ENCODE assay signal across 8 cellular contexts in genomic region chr22:43996170-43996980, GRCh38. TPM values are rescaled to one million over a fixed set of nuclear protein-coding genes. Genes with fewer than 3 reads are reported as not detected.
DNase-seq lines count a peak whose midpoint lies in the region; TF ChIP-seq lines count a peak whose summit lies in the region.

No MANE protein-coding gene starts in this region.

- H3K9me3 ChIP-seq in mucosa of rectum (ENCODE audit: control insufficient read depth in 2 of 2, low read length in 2 of 2), result no peaks in the 10 kb centered on the region
- no peaks in the 10 kb centered on the region for H3K9me3 ChIP-seq in OCI-LY7 (ENCODE audit: low read length)

- TF ChIP-seq CTCF in GM10266 (IDR thresholded peaks at IDR 0.05; ENCODE audit: control insufficient read depth, insufficient read depth, low read depth, missing control alignments) (no peak), OCI-LY7 (conservative IDR thresholded peaks at IDR 0.05; ENCODE audit: low read length) (no peak)

- peak; percentile 77 for DNase-seq in GM10266 (ENCODE audit: extremely low spot score)
- peak; percentile 34 for DNase-seq in MV-4-11 (lab: John Stamatoyannopoulos, UW)
- peak in 3 of 4 experiments; percentile 34 to 56 (median 35) for DNase-seq in activated naive CD4-positive, alpha-beta T cell (lab: John Stamatoyannopoulos, UW)
- peak; percentile 27 to 64 (median 30) for DNase-seq in stimulated activated naive CD4-positive, alpha-beta T cell (lab: John Stamatoyannopoulos, UW)
- no peak for DNase-seq in OCI-LY7 (ENCODE audit: low spot score)
- no peak for DNase-seq in AG20443 (ENCODE audit: low spot score)
- DNase-seq in NCI-H1105 (lab: John Stamatoyannopoulos, UW), result no peak

- no peak overlapping the region; the same call in 1 of the 2 replicates for H3K4me2 ChIP-seq in OCI-LY7 (ENCODE audit: low read length)

- no peak overlapping the region for H2AFZ ChIP-seq in OCI-LY7 (ENCODE audit: low read length)

- CTCF ChIA-PET in OCI-LY7 (lab: Charles Lee; ENCODE audit: unreplicated experiment), result no interaction called here

- no peaks in the 10 kb centered on the region for H4K20me1 ChIP-seq in OCI-LY7 (ENCODE audit: insufficient read depth, low read length)

- H3K27me3 ChIP-seq in mucosa of rectum (ENCODE audit: control insufficient read depth in 2 of 2, insufficient read depth in 2 of 2, low read length in 2 of 2), result no peaks in the 10 kb centered on the region

- POLR2A ChIA-PET in OCI-LY7 (lab: Charles Lee), result interaction anchor here (0.6 kb wide), 1 partner anchor 38 kb away, joined by 3 read pairs; no protein-coding TSS in a partner anchor

- peak overlapping the region in 1 of 2 donors; percentile 14 for H3K9ac ChIP-seq in mucosa of rectum (ENCODE audit: low read depth in 1 of 2, low read length in 2 of 2)

- H3K4me1 ChIP-seq in mucosa of rectum (ENCODE audit: control insufficient read depth in 2 of 2, insufficient read depth in 2 of 2, low read length in 2 of 2) (peaks cover 0 to 4% of the 10 kb centered on the region in 2 donors), OCI-LY7 (ENCODE audit: insufficient read depth, low read length, poor library complexity, severe bottlenecking) (peaks cover 10% of the 10 kb centered on the region)

- H3K36me3 ChIP-seq in mucosa of rectum (ENCODE audit: control insufficient read depth in 2 of 2, insufficient read depth in 2 of 2, low read length in 2 of 2), result peaks cover 36 to 64% of the 10 kb centered on the region in 2 donors
- peaks cover 84% of the 10 kb centered on the region for H3K36me3 ChIP-seq in OCI-LY7 (ENCODE audit: insufficient read depth, low read length)

- no peaks in the 10 kb centered on the region for H3K9me2 ChIP-seq in OCI-LY7 (ENCODE audit: insufficient read depth, low read length)

- BruUV-seq in OCI-LY7 (replicated peaks; lab: Mats Ljungman, UMichigan), result no TSS peak

- H3K27ac ChIP-seq in mucosa of rectum (ENCODE audit: low read depth in 2 of 2, low read length in 2 of 2) (peak overlapping the region; percentile 17 to 45), OCI-LY7 (ENCODE audit: low read depth, low read length, poor library complexity, severe bottlenecking) (no peak overlapping the region)

- intact Hi-C loops in OCI-LY7 (cut with micrococcal nuclease; ENCODE audit: unreplicated experiment), result no loop called here

- H3K4me3 ChIP-seq in mucosa of rectum (ENCODE audit: low read length in 2 of 2) (peak overlapping the region in 1 of 2 donors; percentile 67), OCI-LY7 (ENCODE audit: low read depth, low read length, poor library complexity, severe bottlenecking) (no peak overlapping the region)

- H3K79me2 ChIP-seq in OCI-LY7 (ENCODE audit: insufficient read depth, low read depth, low read length), result no peaks in the 10 kb centered on the region

RNA-seq across cellular contexts. Expression of gene PARVB, which starts 27.7 kb away (rescaled TPM):
- total RNA-seq in OCI-LY7 (2014; rRNA removed; shearing (Covaris generic)), result 0.05 TPM in 1 of 2 replicates, not detected in the other
- total RNA-seq in OCI-LY7 (2022), result 0.34 and 0.42 TPM in 2 replicates

RNA-seq across cellular contexts. Expression of gene SAMM50, which starts 41.1 kb away (rescaled TPM):
- 34.6 and 39.0 TPM in 2 replicates for total RNA-seq in OCI-LY7 (2014; rRNA removed; shearing (Covaris generic))
- total RNA-seq in OCI-LY7 (2022), result 64.2 and 72.9 TPM in 2 replicates

Comparison
In these comparisons a context has a peak if more than half of its experiments do, and no peak if none do; other contexts are left out.
1. DNase-seq: peak in GM10266 (single experiment), MV-4-11 (single experiment), activated naive CD4-positive, alpha-beta T cell (3 of 4) and stimulated activated naive CD4-positive, alpha-beta T cell (6 of 6); none in OCI-LY7 (single experiment), AG20443 (single experiment) and NCI-H1105 (single experiment).